ENCODE assay signal across 1 cellular context in genomic region chr22:36328635-36329216, GRCh38.
TF ChIP-seq lines count a peak whose summit lies in the region.

No MANE protein-coding gene starts in this region.

TF ChIP-seq in HEK293, 187 proteins besides CTCF, POLR2A, EP300 and RAD21 (continued from another document):
- TF ChIP-seq ZNF335 (tag by site-specific recombination; conservative IDR thresholded peaks at IDR 0.05) (no peak), ZSCAN4 (tag by site-specific recombination; IDR thresholded peaks at IDR 0.05) (no peak), ZXDB (tag by site-specific recombination; IDR thresholded peaks at IDR 0.05) (no peak), ZNF426 (tag by site-specific recombination; IDR thresholded peaks at IDR 0.05) (no peak), SP2 (tag by site-specific recombination; IDR thresholded peaks at IDR 0.05) (no peak), ZEB2 (tag by site-specific recombination; IDR thresholded peaks at IDR 0.05) (no peak), OSR2 (tag by site-specific recombination; IDR thresholded peaks at IDR 0.05) (peak; percentile 73), ZNF2 (tag by site-specific recombination; IDR thresholded peaks at IDR 0.05) (0 out of 2 replicates have a peak, but pooled peaks have one; percentile 29), ZNF280D (tag by site-specific recombination; IDR thresholded peaks at IDR 0.05) (no peak), ZNF768 (tag by site-specific recombination; IDR thresholded peaks at IDR 0.05) (no peak), KLF1 (tag by site-specific recombination; IDR thresholded peaks at IDR 0.05) (peak; percentile 38; the same call in 1 of the 2 replicates), ZBTB7A (tag by site-specific recombination; IDR thresholded peaks at IDR 0.05; ENCODE audit: low read depth) (no peak), ZBTB44 (tag by site-specific recombination; IDR thresholded peaks at IDR 0.05) (no peak), ZNF248 (tag by site-specific recombination; IDR thresholded peaks at IDR 0.05) (no peak), ZNF660 (tag by site-specific recombination; IDR thresholded peaks at IDR 0.05) (no peak)
TF ChIP-seq in HEK293: peak in this region for 5.
